8 cellular contexts compared by ENCODE assay signal in the genomic region with DNA sequence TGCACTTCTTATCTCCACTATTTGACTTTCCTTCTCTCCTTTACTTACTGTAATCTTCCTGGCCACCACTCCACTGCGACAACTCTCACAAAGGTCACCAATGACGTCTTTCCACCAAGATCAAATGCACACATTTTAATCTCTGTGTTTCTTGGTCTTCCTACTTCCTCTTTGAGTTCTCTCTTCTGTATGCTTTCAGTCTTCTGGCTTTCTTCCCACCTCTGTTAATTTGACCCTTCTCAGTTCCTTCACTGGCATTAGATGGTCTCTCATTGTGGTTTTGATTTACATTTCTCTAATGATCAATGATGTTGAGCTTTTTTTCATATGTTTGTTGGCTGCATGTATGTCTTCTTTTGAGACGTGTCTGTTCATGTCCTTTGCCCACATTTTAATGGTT. TPM values are rescaled to one million over a fixed set of nuclear protein-coding genes. Genes with fewer than 3 reads are reported as not detected.
DNase-seq lines count a peak whose midpoint lies in the region; ATAC-seq and FAIRE-seq lines count a peak whose summit lies in the region.

No MANE protein-coding gene starts in this region.

- peaks cover 38% of the 10 kb centered on the region for H3K4me1 Mint-ChIP-seq in activated T-cell treated with anti-CD3 and anti-CD28 coated beads, Interleukin-2, amount 50 U/mL, for 72 hours (ENCODE audit: low read depth)
- H3K4me1 Mint-ChIP-seq in stimulated activated naive B cell treated with anti-CD40 and anti-IgM and Interleukin-4, amounts not matched to agents 10 μg/mL and 1 μg/mL and 100 μg/mL, for 72 hours, result peaks cover 58 to 89% of the 10 kb centered on the region in 2 donors

- DNase-seq in activated T-cell treated with anti-CD3 and anti-CD28 coated beads, Interleukin-2, amount 50 U/mL, for 72 hours, result no peak
- no peak for DNase-seq in activated T-cell treated with anti-CD3 and anti-CD28 coated beads, Interleukin-2, amount 50 U/mL, for 48 hours
- peak; percentile 82 for DNase-seq in SK-MEL-5 (ENCODE audit: low read depth, low spot score)
- peak; percentile 44 for DNase-seq in stimulated activated naive B cell treated with anti-CD40 and anti-IgM and Interleukin-4, amounts not matched to agents 10 μg/mL and 1 μg/mL and 100 μg/mL, for 72 hours
- DNase-seq in RCC 7860 (ENCODE audit: low spot score), result no peak
- no peak for DNase-seq in activated effector memory CD4-positive, alpha-beta T cell treated with Interleukin-2 at 50 U/mL for 16 hours
- DNase-seq in NK-92 (lab: John Stamatoyannopoulos, UW; ENCODE audit: unreplicated experiment), result no peak

- H3K27me3 Mint-ChIP-seq in activated T-cell treated with anti-CD3 and anti-CD28 coated beads, Interleukin-2, amount 50 U/mL, for 72 hours (ENCODE audit: low read depth), result no peaks in the 10 kb centered on the region
- no peaks in the 10 kb centered on the region for H3K27me3 Mint-ChIP-seq in stimulated activated naive B cell treated with anti-CD40 and anti-IgM and Interleukin-4, amounts not matched to agents 10 μg/mL and 1 μg/mL and 100 μg/mL, for 72 hours

- no peak for FAIRE-seq in RCC 7860 (lab: Jason Lieb, UNC)

- ATAC-seq in activated T-cell treated with anti-CD3 and anti-CD28 coated beads, Interleukin-2, amount 50 U/mL, for 72 hours (replicated peaks in 1 of 2), result peak; percentile 55 to 64
- peak; percentile 74 for ATAC-seq in HG02852 (IDR thresholded peaks at IDR 0.05; ENCODE audit: unreplicated experiment)
- ATAC-seq in stimulated activated naive B cell treated with anti-CD40 and anti-IgM and Interleukin-4, amounts not matched to agents 10 μg/mL and 1 μg/mL and 100 μg/mL, for 72 hours (replicated peaks), result peak; percentile 90 to 93

- no peak overlapping the region for H3K27ac Mint-ChIP-seq in activated T-cell treated with anti-CD3 and anti-CD28 coated beads, Interleukin-2, amount 50 U/mL, for 72 hours
- peak overlapping the region; percentile 97 for H3K27ac Mint-ChIP-seq in stimulated activated naive B cell treated with anti-CD40 and anti-IgM and Interleukin-4, amounts not matched to agents 10 μg/mL and 1 μg/mL and 100 μg/mL, for 72 hours

- in situ Hi-C loops in SK-MEL-5 (cut with HindIII; ENCODE audit: low pct_unique_long_range_greater_than_20kb, low sequenced_read_pairs), result no loop called here

- peaks cover 2 to 12% of the 10 kb centered on the region in 2 donors for H3K9me3 Mint-ChIP-seq in activated T-cell treated with anti-CD3 and anti-CD28 coated beads, Interleukin-2, amount 50 U/mL, for 72 hours
- peaks cover 13 to 15% of the 10 kb centered on the region in 2 donors for H3K9me3 Mint-ChIP-seq in stimulated activated naive B cell treated with anti-CD40 and anti-IgM and Interleukin-4, amounts not matched to agents 10 μg/mL and 1 μg/mL and 100 μg/mL, for 72 hours

- peaks cover 2 to 29% of the 10 kb centered on the region in 2 donors for H3K36me3 Mint-ChIP-seq in activated T-cell treated with anti-CD3 and anti-CD28 coated beads, Interleukin-2, amount 50 U/mL, for 72 hours (ENCODE audit: insufficient read depth in 2 of 2)
- H3K36me3 Mint-ChIP-seq in stimulated activated naive B cell treated with anti-CD40 and anti-IgM and Interleukin-4, amounts not matched to agents 10 μg/mL and 1 μg/mL and 100 μg/mL, for 72 hours, result peaks cover 11 to 17% of the 10 kb centered on the region in 2 donors

- peak overlapping the region; percentile 14 to 47 for H3K4me3 Mint-ChIP-seq in activated T-cell treated with anti-CD3 and anti-CD28 coated beads, Interleukin-2, amount 50 U/mL, for 72 hours
- peak overlapping the region; percentile 42 to 50 for H3K4me3 Mint-ChIP-seq in stimulated activated naive B cell treated with anti-CD40 and anti-IgM and Interleukin-4, amounts not matched to agents 10 μg/mL and 1 μg/mL and 100 μg/mL, for 72 hours

RNA-seq across cellular contexts. Expression of gene FAM107B, which starts 31.9 kb away (rescaled TPM):
- 100 to 1,000 TPM; 163 to 180 TPM for total RNA-seq in activated T-cell treated with anti-CD3 and anti-CD28 coated beads, Interleukin-2, amount 50 U/mL, for 72 hours
- 12.6 and 15.8 TPM in 2 replicates for total RNA-seq in SK-MEL-5 (2014; rRNA removed; shearing (Covaris generic))
- polyA plus RNA-seq in SK-MEL-5 (2015; cell fraction: cytosol; rRNA removed), result 25.7 and 38.4 TPM in 2 replicates
- polyA plus RNA-seq in SK-MEL-5 (2015; cell fraction: nucleus; rRNA removed), result 8.3 and 15.5 TPM in 2 replicates

Comparison
In these comparisons a context has a peak if more than half of its experiments do, and no peak if none do; other contexts are left out.
1. DNase-seq: peak in SK-MEL-5 (single experiment) and stimulated activated naive B cell treated with anti-CD40 and anti-IgM and Interleukin-4, amounts not matched to agents 10 μg/mL and 1 μg/mL and 100 μg/mL, for 72 hours (single experiment); none in activated T-cell treated with anti-CD3 and anti-CD28 coated beads, Interleukin-2, amount 50 U/mL, for 72 hours (0 of 2), activated T-cell treated with anti-CD3 and anti-CD28 coated beads, Interleukin-2, amount 50 U/mL, for 48 hours (0 of 2), RCC 7860 (single experiment), activated effector memory CD4-positive, alpha-beta T cell treated with Interleukin-2 at 50 U/mL for 16 hours (single experiment) and NK-92 (single experiment).
2. Peak in every context shown above with its lines, with median percentiles within 50 percentile points of each other: ATAC-seq.